2 cellular contexts compared by ENCODE assay signal in genomic region chr15:78233496-78233895, GRCh38.
TF ChIP-seq lines count a peak whose summit lies in the region.

No MANE protein-coding gene starts in this region.

TF ChIP-seq in GM23338, 12 proteins besides CTCF, POLR2A, EP300 and RAD21:
- TF ChIP-seq ZNF462 (CRISPR knock-in tag; IDR thresholded peaks at IDR 0.05), result no peak
- TF ChIP-seq NANOG (IDR thresholded peaks at IDR 0.05; ENCODE audit: borderline replicate concordance), result no peak

TF ChIP-seq in K562, 482 proteins besides CTCF, POLR2A, EP300 and RAD21:
- 0 out of 2 replicates have a peak, but pooled peaks have one; percentile 17 for TF ChIP-seq SPI1 (IDR thresholded peaks at IDR 0.05; ENCODE audit: borderline replicate concordance, low read depth, low read length)
- no peak for TF ChIP-seq ZNF280B (CRISPR knock-in tag; IDR thresholded peaks at IDR 0.05)
- TF ChIP-seq ZFP36 (IDR thresholded peaks at IDR 0.05; ENCODE audit: low read depth, low read length, partially characterized antibody), result no peak
- TF ChIP-seq HNRNPH1 (optimal IDR thresholded peaks at IDR 0.05; ENCODE audit: low read depth, low read length), result no peak
TF ChIP-seq in K562: peak in this region for 1.
